Comparison of ENCODE assay signal across 1 cellular context in genomic region chr16:28867241-28867640, GRCh38.
TF ChIP-seq lines count a peak whose summit lies in the region.

No MANE protein-coding gene starts in this region.

TF ChIP-seq in HepG2, 621 proteins besides CTCF, POLR2A, EP300 and RAD21:
- no peak for TF ChIP-seq ZNF572 (CRISPR knock-in tag; IDR thresholded peaks at IDR 0.05)
- no peak for TF ChIP-seq ZC3H13 (CRISPR knock-in tag; IDR thresholded peaks at IDR 0.05)
- TF ChIP-seq RFX3 (CRISPR knock-in tag; IDR thresholded peaks at IDR 0.05): no peak
- TF ChIP-seq ZNF563 (CRISPR knock-in tag; IDR thresholded peaks at IDR 0.05): no peak
- TF ChIP-seq SIN3A (IDR thresholded peaks at IDR 0.05; ENCODE audit: borderline replicate concordance, low read depth, low read length): no peak
- no peak for TF ChIP-seq PITX1 (CRISPR knock-in tag; IDR thresholded peaks at IDR 0.05)
- no peak for TF ChIP-seq TBX3 (IDR thresholded peaks at IDR 0.05; ENCODE audit: borderline replicate concordance)
